In the genomic region with DNA sequence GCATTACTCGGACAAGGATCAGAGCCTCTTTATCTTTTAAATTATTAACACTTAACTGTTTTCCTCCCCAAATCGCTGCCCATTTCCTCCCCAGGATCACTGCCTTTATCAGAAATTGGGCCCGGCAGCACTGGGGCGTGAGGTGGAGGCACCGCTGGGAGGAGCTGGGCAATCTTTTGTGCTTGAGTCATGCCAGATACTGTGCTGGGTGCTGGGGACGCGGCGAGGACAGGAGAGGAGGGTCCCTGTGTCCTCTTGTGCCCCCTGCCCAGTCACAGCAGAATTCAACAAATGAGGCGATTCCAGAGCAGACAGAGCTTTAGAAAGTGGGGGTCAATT, we compare ENCODE assay signal across 8 cellular contexts.
A peak's percentile ranks its signal among the peaks of the same experiment; 100 is the strongest.
DNase-seq lines count a peak whose midpoint lies in the region; ATAC-seq and TF ChIP-seq lines count a peak whose summit lies in the region.

No MANE protein-coding gene starts in this region.

- H3K4me1 ChIP-seq in gastroesophageal sphincter (peaks cover 0 to 22% (median 0%) of the 10 kb centered on the region in 3 donors), ovary (ENCODE audit: insufficient read depth) (no peaks in the 10 kb centered on the region)

- WGBS in gastroesophageal sphincter (ENCODE audit: low coverage in 1 of 2), 2 donors = 0% methylated on average over 1 of the region's 9 CpGs; no CpG with 5 or more reads in 1 of the 2 donors
- 16 to 23% (median 20%) methylated on average over 9 of the region's 9 CpGs for WGBS in ovary, 3 donors

- DNase-seq in Caki2 (ENCODE audit: low read depth) (peak; percentile 44), SK-N-MC (ENCODE audit: low read depth, low spot score) (no peak), ovary (peak in 3 of 5 donors; percentile 21 to 37 (median 32)), foreskin melanocyte (no peak)

- H3K9me3 ChIP-seq in SK-N-MC (ENCODE audit: low read depth, low read length) = no peaks in the 10 kb centered on the region
- no peaks in the 10 kb centered on the region for H3K9me3 ChIP-seq in gastroesophageal sphincter
- no peaks in the 10 kb centered on the region for H3K9me3 ChIP-seq in ovary

- peak overlapping the region; percentile 67 for H3K9ac ChIP-seq in SK-N-MC (ENCODE audit: insufficient read length)

- TF ChIP-seq POLR2A in gastroesophageal sphincter (IDR thresholded peaks at IDR 0.05) (no peak), ovary (IDR thresholded peaks at IDR 0.05) (no peak)

- TF ChIP-seq CTCF in gastroesophageal sphincter (IDR thresholded peaks at IDR 0.05) (no peak), ovary (IDR thresholded peaks at IDR 0.05) (no peak)

- in situ Hi-C loops in Caki2 (cut with HindIII; ENCODE audit: low pct_unique_long_range_greater_than_20kb, low sequenced_read_pairs) = no loop called here

- H3K27ac ChIP-seq in SK-N-MC (peak overlapping the region; percentile 28; the same call in 1 of the 2 replicates), gastroesophageal sphincter (peak overlapping the region; percentile 57 to 88 (median 80)), ovary (peak overlapping the region; percentile 62 to 82)

- TF ChIP-seq EP300 in gastroesophageal sphincter (IDR thresholded peaks at IDR 0.05) (no peak), ovary (IDR thresholded peaks at IDR 0.05) (no peak)

- H3K27me3 ChIP-seq in gastroesophageal sphincter = no peaks in the 10 kb centered on the region
- no peaks in the 10 kb centered on the region for H3K27me3 ChIP-seq in ovary

- H3K4me3 ChIP-seq in SK-N-MC (peak overlapping the region; percentile 73), gastroesophageal sphincter (peak overlapping the region; percentile 65 to 69), ovary (peak overlapping the region; percentile 58)

- H3K36me3 ChIP-seq in SK-N-MC (ENCODE audit: insufficient read depth, low read length) (no peaks in the 10 kb centered on the region), gastroesophageal sphincter (no peaks in the 10 kb centered on the region), ovary (no peaks in the 10 kb centered on the region)

- intact Hi-C loops in ovary (cut with DNase I) = loop anchor here in 1 of 4 donors (10.0 kb wide), 1 partner anchor 525 kb away; no protein-coding TSS in a partner anchor

- ATAC-seq in gastroesophageal sphincter (peak; percentile 44), GM19023 (IDR thresholded peaks at IDR 0.05; ENCODE audit: unreplicated experiment) (no peak), GM21390 (IDR thresholded peaks at IDR 0.05; ENCODE audit: unreplicated experiment) (no peak)
- no peak for ATAC-seq in activated CD4-positive, CD25-positive, alpha-beta regulatory T cell treated with anti-CD3 and anti-CD28 coated beads, Interleukin-2, amount 50 U/mL, for 24 hours

Comparison
In these comparisons a context has a peak if more than half of its experiments do, and no peak if none do; other contexts are left out.
1. DNase-seq: peak in Caki2 (single experiment) and ovary (3 of 5); none in SK-N-MC (single experiment) and foreskin melanocyte (single experiment).
2. H3K27ac ChIP-seq: peak in every context shown above with its lines; median percentile 80 in gastroesophageal sphincter; 72 in ovary; 28 in SK-N-MC.
3. Peak in every context shown above with its lines, with median percentiles within 50 percentile points of each other: H3K4me3 ChIP-seq.